ENCODE assay signal across 8 cellular contexts in the genomic region with DNA sequence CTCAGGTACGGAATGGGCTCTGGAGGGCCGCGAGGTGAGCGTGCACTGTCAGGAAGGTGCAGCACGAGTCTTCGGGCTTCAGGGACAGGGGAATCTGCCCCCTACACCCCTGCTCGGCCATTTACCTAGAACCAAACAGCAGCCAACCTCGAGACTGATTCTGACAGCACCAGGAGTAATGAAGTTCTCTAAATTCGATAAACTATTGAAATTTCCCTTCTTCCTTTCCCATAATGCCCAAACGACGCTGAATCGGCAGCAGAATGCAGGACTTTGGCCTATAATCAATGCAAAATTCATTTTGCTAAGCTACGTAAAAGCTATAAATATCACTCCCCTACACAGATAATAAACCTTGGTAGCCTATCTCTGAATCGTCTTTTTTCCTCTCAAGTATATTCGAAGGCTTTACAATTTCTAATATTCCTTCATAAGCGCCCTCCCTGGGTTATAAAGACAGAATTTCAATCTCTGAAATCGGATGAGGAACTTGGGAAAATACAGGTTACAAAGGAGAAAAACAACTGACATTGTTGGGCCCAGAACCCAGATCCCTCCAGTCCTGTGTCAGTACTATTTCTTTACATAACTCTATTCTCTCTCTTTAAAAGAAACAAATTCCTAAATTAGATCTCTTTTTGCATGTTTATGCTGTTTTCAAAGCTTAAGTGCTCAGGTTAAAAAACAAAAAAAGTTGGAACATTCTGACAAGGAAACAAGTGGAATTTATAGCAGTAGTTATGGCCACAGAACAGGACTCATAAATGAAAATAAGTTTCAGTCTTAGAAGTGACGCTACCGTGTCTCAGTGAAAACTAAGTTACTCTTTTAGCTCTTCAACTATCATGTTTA.
A peak's percentile ranks its signal among the peaks of the same experiment; 100 is the strongest.
DNase-seq lines count a peak whose midpoint lies in the region; ATAC-seq, FAIRE-seq and TF ChIP-seq lines count a peak whose summit lies in the region.

No MANE protein-coding gene starts in this region.

- peaks cover 20 to 36% of the 10 kb centered on the region in 2 donors for H3K4me1 ChIP-seq in thoracic aorta (ENCODE audit: control insufficient read depth in 1 of 2, low read depth in 2 of 2)

- intact Hi-C loops in left colon (cut with DNase I, micrococcal nuclease): loop anchor here in 1 of 2 donors (10.0 kb wide), 1 partner anchor 65 kb away; no protein-coding TSS in a partner anchor

- DNase-seq in astrocyte of the spinal cord (ENCODE audit: low read depth, low spot score): no peak
- DNase-seq in left colon: no peak
- DNase-seq in thoracic aorta (ENCODE audit: low spot score): no peak
- no peak for DNase-seq in NCI-H82 treated with DMSO at 0.1 percent for 48 hours (lab: John Stamatoyannopoulos, UW; ENCODE audit: unreplicated experiment)
- no peak for DNase-seq in RCC 7860 (ENCODE audit: low spot score)

- H3K36me3 ChIP-seq in thoracic aorta: no peaks in the 10 kb centered on the region

- no peaks in the 10 kb centered on the region for H3K9me3 ChIP-seq in thoracic aorta

- H3K27me3 ChIP-seq in thoracic aorta (replicated peaks; ENCODE audit: insufficient read depth): no peaks in the 10 kb centered on the region

- in situ Hi-C loops in astrocyte of the spinal cord (cut with HindIII; ENCODE audit: low sequenced_read_pairs): no loop called here

- TF ChIP-seq CTCF in astrocyte of the spinal cord (IDR thresholded peaks at IDR 0.05; ENCODE audit: low read depth, low read length) (no peak), thoracic aorta (IDR thresholded peaks at IDR 0.05) (no peak)

- ATAC-seq in GM19043 (IDR thresholded peaks at IDR 0.05; ENCODE audit: low read depth, unreplicated experiment) (peak; percentile 22), HG03432 (IDR thresholded peaks at IDR 0.05; ENCODE audit: unreplicated experiment) (peak; percentile 34), left colon (peak; percentile 44), thoracic aorta (ENCODE audit: insufficient number of reproducible peaks, low FRiP score, low read depth) (no peak), HG02642 (IDR thresholded peaks at IDR 0.05; ENCODE audit: poor library complexity, unreplicated experiment) (no peak)

- H3K4me3 ChIP-seq in astrocyte of the spinal cord (ENCODE audit: low read depth, low read length) (peak overlapping the region; percentile 74), thoracic aorta (peak overlapping the region; percentile 93)

- peak overlapping the region; percentile 76 to 88 for H3K27ac ChIP-seq in thoracic aorta

- FAIRE-seq in RCC 7860 (lab: Jason Lieb, UNC): no peak

Comparison
In these comparisons a context has a peak if more than half of its experiments do, and no peak if none do; other contexts are left out.
1. ATAC-seq: peak in GM19043 (single experiment), HG03432 (single experiment) and left colon (single experiment); none in thoracic aorta (single experiment) and HG02642 (single experiment).